Comparison of ENCODE assay signal across 1 cellular context in genomic region chr9:109101202-109101595, GRCh38.
TF ChIP-seq lines count a peak whose summit lies in the region.

No MANE protein-coding gene starts in this region.

TF ChIP-seq in GM12878, 131 proteins besides CTCF, POLR2A, EP300 and RAD21 (continued from another document):
- TF ChIP-seq HSF1 (IDR thresholded peaks at IDR 0.05; ENCODE audit: low read depth, low read length) (no peak), MEF2A (IDR thresholded peaks at IDR 0.05; ENCODE audit: insufficient read depth, low read depth, low read length) (no peak), POLR2AphosphoS2 (IDR thresholded peaks at IDR 0.05; ENCODE audit: low read depth, low read length) (no peak), ZBTB33 (IDR thresholded peaks at IDR 0.05) (no peak), MTA3 (IDR thresholded peaks at IDR 0.05; ENCODE audit: borderline replicate concordance, low read length) (no peak), PML (IDR thresholded peaks at IDR 0.05; ENCODE audit: low read length) (no peak), ZBTB4 (CRISPR knock-in tag; IDR thresholded peaks at IDR 0.05) (no peak), IRF5 (IDR thresholded peaks at IDR 0.05; ENCODE audit: borderline replicate concordance) (no peak)
TF ChIP-seq in GM12878: peak in this region for 0.
